In the genomic region with DNA sequence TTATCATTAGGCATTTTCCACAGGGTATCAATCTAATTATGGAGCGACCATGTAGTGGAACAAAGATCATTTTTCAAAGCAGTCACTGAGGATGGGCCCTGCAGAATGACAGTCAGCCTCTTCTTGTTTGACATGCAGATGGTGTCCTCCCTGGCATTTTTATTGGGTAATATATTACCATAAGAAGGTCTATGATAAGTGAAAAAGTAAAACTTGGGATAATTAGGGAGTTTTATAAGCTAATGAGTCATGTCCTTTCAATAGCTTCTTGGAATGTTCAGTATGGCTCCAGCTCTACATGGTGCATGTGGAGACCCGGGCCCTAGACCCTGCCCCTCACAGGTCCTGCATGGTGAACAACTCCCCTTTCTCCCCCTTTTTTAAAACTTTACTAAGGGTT, we compare ENCODE assay signal across 1 cellular context.
TF ChIP-seq lines count a peak whose summit lies in the region.

No MANE protein-coding gene starts in this region.

TF ChIP-seq in IMR-90, 13 proteins besides CTCF, POLR2A, EP300 and RAD21 (continued from another document):
- TF ChIP-seq, protein P1, sequence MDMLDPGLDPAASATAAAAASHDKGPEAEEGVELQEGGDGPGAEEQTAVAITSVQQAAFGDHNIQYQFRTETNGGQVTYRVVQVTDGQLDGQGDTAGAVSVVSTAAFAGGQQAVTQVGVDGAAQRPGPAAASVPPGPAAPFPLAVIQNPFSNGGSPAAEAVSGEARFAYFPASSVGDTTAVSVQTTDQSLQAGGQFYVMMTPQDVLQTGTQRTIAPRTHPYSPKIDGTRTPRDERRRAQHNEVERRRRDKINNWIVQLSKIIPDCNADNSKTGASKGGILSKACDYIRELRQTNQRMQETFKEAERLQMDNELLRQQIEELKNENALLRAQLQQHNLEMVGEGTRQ (IDR thresholded peaks at IDR 0.05; ENCODE audit: low read depth, low read length): no peak
- TF ChIP-seq NFE2L2 (IDR thresholded peaks at IDR 0.05; ENCODE audit: low read depth, low read length) (no peak), FOS (IDR thresholded peaks at IDR 0.05; ENCODE audit: low read depth, low read length) (no peak), SMC3 (IDR thresholded peaks at IDR 0.05; ENCODE audit: low read depth, low read length) (no peak), MAFK (IDR thresholded peaks at IDR 0.05; ENCODE audit: low read depth, low read length) (no peak), BHLHE40 (IDR thresholded peaks at IDR 0.05; ENCODE audit: low read depth, low read length) (no peak), MAZ (IDR thresholded peaks at IDR 0.05; ENCODE audit: borderline replicate concordance, low read depth, low read length) (no peak), RFX5 (IDR thresholded peaks at IDR 0.05; ENCODE audit: low read depth, low read length) (no peak), CEBPB (IDR thresholded peaks at IDR 0.05; ENCODE audit: low read depth, low read length) (no peak)
- TF ChIP-seq, protein P2, sequence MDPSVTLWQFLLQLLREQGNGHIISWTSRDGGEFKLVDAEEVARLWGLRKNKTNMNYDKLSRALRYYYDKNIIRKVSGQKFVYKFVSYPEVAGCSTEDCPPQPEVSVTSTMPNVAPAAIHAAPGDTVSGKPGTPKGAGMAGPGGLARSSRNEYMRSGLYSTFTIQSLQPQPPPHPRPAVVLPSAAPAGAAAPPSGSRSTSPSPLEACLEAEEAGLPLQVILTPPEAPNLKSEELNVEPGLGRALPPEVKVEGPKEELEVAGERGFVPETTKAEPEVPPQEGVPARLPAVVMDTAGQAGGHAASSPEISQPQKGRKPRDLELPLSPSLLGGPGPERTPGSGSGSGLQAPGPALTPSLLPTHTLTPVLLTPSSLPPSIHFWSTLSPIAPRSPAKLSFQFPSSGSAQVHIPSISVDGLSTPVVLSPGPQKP (IDR thresholded peaks at IDR 0.05; ENCODE audit: borderline replicate concordance, low read depth, low read length): no peak
